In the genomic region with DNA sequence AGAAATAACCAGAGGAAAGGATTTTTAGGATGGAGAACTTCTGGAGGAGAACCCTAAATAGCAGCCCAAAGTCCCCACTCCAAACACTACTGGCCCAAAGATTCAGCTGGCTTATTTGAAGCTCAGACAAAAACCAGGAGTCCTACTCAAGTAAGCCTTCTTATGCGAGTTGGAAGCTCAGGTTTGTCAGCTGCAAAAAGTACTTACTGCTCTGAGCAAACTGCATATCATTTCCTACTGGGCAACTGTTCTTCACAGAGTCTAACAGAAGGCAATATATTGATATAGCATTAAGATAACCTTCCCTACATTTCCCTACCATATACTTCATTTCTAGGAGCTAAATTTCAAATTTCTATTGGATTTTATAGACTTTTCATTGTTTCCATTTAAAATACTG, we compare ENCODE assay signal across 15 cellular contexts.
DNase-seq lines count a peak whose midpoint lies in the region; ATAC-seq and TF ChIP-seq lines count a peak whose summit lies in the region.
"Had no signal": no experiment of that assay in that cellular context is flagged by ENCODE, and none has a peak within 500 bp of the region (broad histone marks: within the 10 kb centered on the region; RNA-seq: fewer than 3 reads in every experiment).

No MANE protein-coding gene starts in this region.

- H3K27me3 ChIP-seq in BLaER1 treated with 17β-estradiol and CSF1 and Interleukin-3, amounts not matched to agents 10 nM and 100 nM: no peaks in the 10 kb centered on the region
- H3K27me3 ChIP-seq in psoas muscle (ENCODE audit: insufficient read depth in 3 of 3, low read length in 2 of 3): no peaks in the 10 kb centered on the region
- H3K27me3 ChIP-seq: neural progenitor cell had no signal

- DNase-seq in OCI-M1 (lab: John Stamatoyannopoulos, UW): peak; percentile 59
- DNase-seq in left ventricle myocardium superior: no peak
- DNase-seq in psoas muscle: no peak
- DNase-seq in middle frontal gyrus (ENCODE audit: extremely low spot score, low spot score): no peak
- DNase-seq in SKM-1 treated with dmso at 0.1 percent for 144 hours (lab: John Stamatoyannopoulos, UW; ENCODE audit: unreplicated experiment): no peak
- DNase-seq in HCEC 1CT: no peak
- DNase-seq: activated gamma-delta T cell; NCI-H1694; NCI-H345; stimulated activated naive CD8-positive, alpha-beta T cell treated with anti-CD3 and anti-CD28 coated beads, Interleukin-15, amount 100 ng/mL, for 72 hours had no signal

- no peak overlapping the region for H3K4me3 ChIP-seq in BLaER1 treated with 17β-estradiol and CSF1 and Interleukin-3, amounts not matched to agents 10 nM and 100 nM
- peak overlapping the region; percentile 43 for H3K4me3 ChIP-seq in psoas muscle
- H3K4me3 ChIP-seq: coronary artery, neural progenitor cell had no signal

- no peaks in the 10 kb centered on the region for H3K9me3 ChIP-seq in BLaER1 treated with 17β-estradiol and CSF1 and Interleukin-3, amounts not matched to agents 10 nM and 100 nM (replicated peaks in 1 of 11)
- H3K9me3 ChIP-seq in psoas muscle: no peaks in the 10 kb centered on the region

- no peak for TF ChIP-seq CTCF in psoas muscle (IDR thresholded peaks at IDR 0.05)

- ATAC-seq in left ventricle myocardium superior (peak; percentile 5), psoas muscle (peak in 3 of 4 donors; percentile 38 to 61 (median 47)), HG03442 (IDR thresholded peaks at IDR 0.05; ENCODE audit: unreplicated experiment) (no peak)
- ATAC-seq: stimulated activated naive CD8-positive, alpha-beta T cell treated with anti-CD3 and anti-CD28 coated beads, Interleukin-15, amount 100 ng/mL, for 72 hours had no signal

- 32 to 57% (median 36%) methylated on average over 1 of the region's 1 CpG for WGBS in psoas muscle, 3 donors

- H3K4me1 ChIP-seq in BLaER1 treated with 17β-estradiol and CSF1 and Interleukin-3, amounts not matched to agents 10 nM and 100 nM: peaks cover 12 to 96% (median 39%) of the 10 kb centered on the region in 10 experiments
- H3K4me1 ChIP-seq in psoas muscle: peaks cover 40% of the 10 kb centered on the region
- H3K4me1 ChIP-seq: neural progenitor cell had no signal

- peak overlapping the region in 3 of 11 experiments; percentile 48 to 67 (median 54); a peak in 6 of 22 replicates for H3K4me2 ChIP-seq in BLaER1 treated with 17β-estradiol and CSF1 and Interleukin-3, amounts not matched to agents 10 nM and 100 nM
- H3K4me2 ChIP-seq: neural progenitor cell had no signal

- peaks cover 82 to 100% (median 96%) of the 10 kb centered on the region in 11 experiments for H3K36me3 ChIP-seq in BLaER1 treated with 17β-estradiol and CSF1 and Interleukin-3, amounts not matched to agents 10 nM and 100 nM
- H3K36me3 ChIP-seq in psoas muscle (ENCODE audit: insufficient read depth in 1 of 2, low read depth in 1 of 2): peaks cover 0 to 65% of the 10 kb centered on the region in 2 donors
- H3K36me3 ChIP-seq: neural progenitor cell had no signal

- H4K20me1 ChIP-seq in BLaER1 treated with 17β-estradiol and CSF1 and Interleukin-3, amounts not matched to agents 10 nM and 100 nM: no peaks in the 10 kb centered on the region

- H3K9ac ChIP-seq in BLaER1 treated with 17β-estradiol and CSF1 and Interleukin-3, amounts not matched to agents 10 nM and 100 nM: peak overlapping the region in 1 of 11 experiments; percentile 1; a peak in 3 of 22 replicates
- H3K9ac ChIP-seq: neural progenitor cell had no signal

- H3K27ac ChIP-seq in BLaER1 treated with 17β-estradiol and CSF1 and Interleukin-3, amounts not matched to agents 10 nM and 100 nM: peak overlapping the region; percentile 41 to 100 (median 59); a peak in 21 of 22 replicates
- peak overlapping the region; percentile 80 for H3K27ac ChIP-seq in psoas muscle
- H3K27ac ChIP-seq: epithelial cell of prostate, neural progenitor cell had no signal

- intact Hi-C loops in left ventricle myocardium superior (cut with micrococcal nuclease): no loop called here
- intact Hi-C loops in psoas muscle (cut with DNase I): no loop called here
